In genomic region chr2:98912221-98912851, GRCh38 we compare ENCODE assay signal across 8 cellular contexts. TPM values are rescaled to one million over a fixed set of nuclear protein-coding genes. Genes with fewer than 3 reads are reported as not detected.
DNase-seq lines count a peak whose midpoint lies in the region; ATAC-seq and TF ChIP-seq lines count a peak whose summit lies in the region.

No MANE protein-coding gene starts in this region.

- peak overlapping the region; percentile 56 for H3K27ac ChIP-seq in osteoblast (ENCODE audit: low read depth, low read length)

- ATAC-seq in effector memory CD8-positive, alpha-beta T cell (replicated peaks): peak; percentile 17
- ATAC-seq in GM21529 (IDR thresholded peaks at IDR 0.05; ENCODE audit: unreplicated experiment): no peak
- ATAC-seq in GM21526 (IDR thresholded peaks at IDR 0.05; ENCODE audit: low FRiP score, unreplicated experiment): no peak
- ATAC-seq in GM21360 (IDR thresholded peaks at IDR 0.05; ENCODE audit: unreplicated experiment): no peak

- peaks cover 44 to 100% of the 10 kb centered on the region in 2 donors for H3K27me3 Mint-ChIP-seq in effector memory CD8-positive, alpha-beta T cell

- H4K20me1 ChIP-seq in osteoblast (ENCODE audit: insufficient read depth, low read length): peaks cover 6% of the 10 kb centered on the region

- no peaks in the 10 kb centered on the region for H3K36me3 ChIP-seq in osteoblast (ENCODE audit: insufficient read depth, low read length)

- no peak for TF ChIP-seq CTCF in osteoblast (IDR thresholded peaks at IDR 0.05; ENCODE audit: extremely low read depth, low read depth, low read length)

- H3K4me3 ChIP-seq in osteoblast (ENCODE audit: insufficient read depth, low read length): peak overlapping the region; percentile 17

- H3K4me1 ChIP-seq in osteoblast (ENCODE audit: insufficient read depth, low read length): peaks cover 64% of the 10 kb centered on the region

- H3K9me3 Mint-ChIP-seq in effector memory CD8-positive, alpha-beta T cell: no peaks in the 10 kb centered on the region

- H3K4me2 ChIP-seq in osteoblast (ENCODE audit: insufficient read depth, low read length): peak overlapping the region; percentile 49

- no peaks in the 10 kb centered on the region for H3K27me3 ChIP-seq in osteoblast (ENCODE audit: insufficient read depth, low read length)

- peak overlapping the region in 1 of 2 donors; percentile 78 for H3K27ac Mint-ChIP-seq in effector memory CD8-positive, alpha-beta T cell

- peaks cover 7% of the 10 kb centered on the region for H3K36me3 Mint-ChIP-seq in effector memory CD8-positive, alpha-beta T cell (ENCODE audit: insufficient read depth)

- H3K79me2 ChIP-seq in osteoblast (ENCODE audit: insufficient read depth, low read length): no peaks in the 10 kb centered on the region

- peaks cover 20 to 55% of the 10 kb centered on the region in 2 donors for H3K4me1 Mint-ChIP-seq in effector memory CD8-positive, alpha-beta T cell (ENCODE audit: low read depth in 2 of 2)

- no peaks in the 10 kb centered on the region for H3K9me3 ChIP-seq in osteoblast (ENCODE audit: low read depth, low read length)

- H2AFZ ChIP-seq in osteoblast (ENCODE audit: low read length): no peak overlapping the region

- DNase-seq in Daoy (ENCODE audit: low read depth) (peak; percentile 93), NCI-H345 (lab: John Stamatoyannopoulos, UW) (peak; percentile 95), osteoblast (ENCODE audit: insufficient read length, low spot score, missing footprints) (peak; percentile 96)
- no peak for DNase-seq in effector memory CD8-positive, alpha-beta T cell
- no peak for DNase-seq in activated CD4-positive, alpha-beta T cell treated with anti-CD3 and anti-CD28 coated beads, Interleukin-2, amount 50 U/mL, for 1 hour

- peak overlapping the region; percentile 37 to 61 for H3K4me3 Mint-ChIP-seq in effector memory CD8-positive, alpha-beta T cell

RNA-seq across cellular contexts. Expression of gene CRACDL, which starts 23.7 kb away (rescaled TPM):
- total RNA-seq in Daoy (2014; rRNA removed; shearing (Covaris generic)): 0.33 and 1.3 TPM in 2 replicates
- total RNA-seq in osteoblast: not detected in 2 replicates

Comparison
In these comparisons a context has a peak if more than half of its experiments do, and no peak if none do; other contexts are left out.
1. DNase-seq: peak in Daoy (single experiment), NCI-H345 (single experiment) and osteoblast (single experiment); none in effector memory CD8-positive, alpha-beta T cell (0 of 3) and activated CD4-positive, alpha-beta T cell treated with anti-CD3 and anti-CD28 coated beads, Interleukin-2, amount 50 U/mL, for 1 hour (single experiment).